Comparison of ENCODE assay signal across 8 cellular contexts in the genomic region with DNA sequence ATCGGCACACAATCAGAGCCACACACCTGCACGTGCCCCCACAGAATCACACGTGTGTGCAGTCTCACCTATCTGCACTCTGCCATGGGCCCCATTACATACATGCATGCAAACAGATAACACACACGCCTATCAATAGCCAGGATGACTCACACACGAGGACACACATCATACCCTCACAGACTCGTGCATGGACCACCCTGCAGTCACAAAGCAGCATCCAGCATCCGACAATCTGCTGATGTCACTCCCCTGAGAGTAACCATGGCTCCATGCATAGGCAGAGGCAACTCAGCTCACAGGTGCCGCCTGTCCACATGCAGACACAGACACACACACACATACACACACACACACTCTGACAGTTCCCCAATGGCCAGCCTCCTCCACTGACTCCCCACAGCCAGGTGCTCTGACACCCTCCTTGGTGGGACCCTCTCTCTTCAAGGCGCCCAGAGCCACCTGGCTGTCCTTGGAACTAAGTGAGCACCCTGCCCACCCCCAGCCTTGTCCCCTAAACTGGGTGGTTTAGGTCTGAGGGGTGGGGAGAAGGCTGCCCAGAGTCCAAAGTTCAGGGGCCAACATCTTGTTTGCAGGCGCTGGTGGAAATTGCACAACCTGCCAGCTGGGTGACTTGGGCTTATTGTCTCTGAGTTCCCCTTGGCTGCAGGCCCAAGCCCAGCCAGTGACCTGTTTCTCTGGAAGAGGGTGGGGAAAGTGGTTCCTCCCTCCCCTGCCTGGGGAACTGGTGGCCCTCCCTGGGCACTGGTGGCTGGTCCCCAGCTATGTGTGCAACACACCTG. TPM values are rescaled to one million over a fixed set of nuclear protein-coding genes. Genes with fewer than 3 reads are reported as not detected.
DNase-seq lines count a peak whose midpoint lies in the region; TF ChIP-seq lines count a peak whose summit lies in the region.

No MANE protein-coding gene starts in this region.

- H2AFZ ChIP-seq in GM23248 = no peak overlapping the region

- H3K27ac Mint-ChIP-seq in immature natural killer cell (peak overlapping the region in 2 of 6 donors; percentile 14 to 53), nephron progenitor cell (no peak overlapping the region), osteocyte (ENCODE audit: unreplicated experiment) (no peak overlapping the region)

- no peaks in the 10 kb centered on the region for H3K36me3 Mint-ChIP-seq in immature natural killer cell
- no peaks in the 10 kb centered on the region for H3K36me3 Mint-ChIP-seq in nephron progenitor cell (ENCODE audit: low read depth)
- H3K36me3 Mint-ChIP-seq in osteocyte (ENCODE audit: unreplicated experiment) = no peaks in the 10 kb centered on the region

- no peak overlapping the region for H3K4me2 ChIP-seq in GM23248 (ENCODE audit: unreplicated experiment)

- H3K9ac ChIP-seq in GM23248 = no peak overlapping the region

- H3K4me1 ChIP-seq in GM23248 (ENCODE audit: insufficient read depth) = peaks cover 4% of the 10 kb centered on the region; the same call in 1 of the 2 replicates

- H3K36me3 ChIP-seq in GM23248 (ENCODE audit: low read depth) = no peaks in the 10 kb centered on the region

- H3F3A ChIP-seq in GM23248 (ENCODE audit: insufficient read depth) = no peaks in the 10 kb centered on the region

- H3K4me1 Mint-ChIP-seq in immature natural killer cell = peaks cover 46 to 47% of the 10 kb centered on the region in 2 donors
- H3K4me1 Mint-ChIP-seq in nephron progenitor cell = peaks cover 5% of the 10 kb centered on the region
- H3K4me1 Mint-ChIP-seq in osteocyte (ENCODE audit: unreplicated experiment) = peaks cover 6% of the 10 kb centered on the region

- peak; percentile 61 for DNase-seq in GM23248
- peak; percentile 94 for DNase-seq in NOMO-1 treated with dmso at 0.1 percent for 144 hours (lab: John Stamatoyannopoulos, UW; ENCODE audit: unreplicated experiment)
- peak; percentile 65 for DNase-seq in fibroblast of villous mesenchyme (ENCODE audit: low read depth)
- peak; percentile 60 for DNase-seq in putamen (ENCODE audit: low spot score)
- no peak for DNase-seq in immature natural killer cell
- no peak for DNase-seq in NK-92 treated with Interleukin-12 subunit alpha and Interleukin-12 subunit beta, amount 100 ng/mL, for 24 hours (lab: John Stamatoyannopoulos, UW)
- DNase-seq in nephron progenitor cell = no peak
- DNase-seq in osteocyte (ENCODE audit: extremely low spot score, unreplicated experiment) = no peak

- no peaks in the 10 kb centered on the region for H3K79me2 ChIP-seq in GM23248 (ENCODE audit: insufficient read depth)

- in situ Hi-C loops in GM23248 (cut with MboI) = no loop called here

- H3K4me3 Mint-ChIP-seq in immature natural killer cell (peak overlapping the region in 1 of 5 donors; percentile 1), nephron progenitor cell (no peak overlapping the region), osteocyte (ENCODE audit: unreplicated experiment) (no peak overlapping the region)

- H3K9me3 ChIP-seq in GM23248 (ENCODE audit: low read depth) = no peaks in the 10 kb centered on the region

- no peak for TF ChIP-seq CTCF in fibroblast of villous mesenchyme (IDR thresholded peaks at IDR 0.05; ENCODE audit: insufficient read depth, low read depth, low read length)
- no peak for TF ChIP-seq CTCF in nephron progenitor cell (IDR thresholded peaks at IDR 0.05)
- TF ChIP-seq CTCF in osteocyte (IDR thresholded peaks at IDR 0.05) = no peak

- H3K27ac ChIP-seq in GM23248 = no peak overlapping the region

- H3K4me3 ChIP-seq in GM23248 = no peak overlapping the region
- H3K4me3 ChIP-seq in fibroblast of villous mesenchyme (ENCODE audit: low read depth, low read length) = no peak overlapping the region

- no peaks in the 10 kb centered on the region for H4K20me1 ChIP-seq in GM23248 (ENCODE audit: insufficient read depth)

- H3K27me3 Mint-ChIP-seq in immature natural killer cell (ENCODE audit: low read depth in 3 of 3) (peaks cover 0 to 3% (median 2%) of the 10 kb centered on the region in 3 donors), nephron progenitor cell (ENCODE audit: low read depth, poor library complexity) (peaks cover 8% of the 10 kb centered on the region), osteocyte (ENCODE audit: unreplicated experiment) (peaks cover 16% of the 10 kb centered on the region)

- H3K27me3 ChIP-seq in GM23248 (replicated peaks; ENCODE audit: insufficient read depth) = no peaks in the 10 kb centered on the region

- H3K9me2 ChIP-seq in GM23248 (ENCODE audit: insufficient read depth) = no peaks in the 10 kb centered on the region

- 68 to 74% methylated on average over 10 of the region's 10 CpGs for WGBS in GM23248 (ENCODE audit: low coverage in 1 of 2, low lambda C conversion rate in 2 of 2, missing lambda C conversion rate in 2 of 2), 2 experiments

- H3K9me3 Mint-ChIP-seq in immature natural killer cell (no peaks in the 10 kb centered on the region), nephron progenitor cell (no peaks in the 10 kb centered on the region), osteocyte (ENCODE audit: unreplicated experiment) (no peaks in the 10 kb centered on the region)

RNA-seq across cellular contexts. Expression of gene NEK6, which starts 34.6 kb away (rescaled TPM):
- 33.0 and 43.7 TPM in 2 replicates for total RNA-seq in GM23248 (2014; rRNA removed; shearing (Covaris generic))
- polyA plus RNA-seq in GM23248 (2016; fragmentation: Nextera tagmentation; extraction: Ambion mirVana) (69.6 and 69.7 TPM in 2 replicates), immature natural killer cell (10 to 100 TPM in 2 of 3 donors, 1 to 10 TPM in 1; 8.8 to 18.0 (median 13.8) TPM)
- total RNA-seq in fibroblast of villous mesenchyme (41.9 and 43.2 TPM in 2 replicates), osteocyte (111 and 115 TPM in 2 replicates)

Comparison
In these comparisons a context has a peak if more than half of its experiments do, and no peak if none do; other contexts are left out.
1. DNase-seq: peak in GM23248 (single experiment), NOMO-1 treated with dmso at 0.1 percent for 144 hours (single experiment), fibroblast of villous mesenchyme (single experiment) and putamen (single experiment); none in immature natural killer cell (0 of 3), NK-92 treated with Interleukin-12 subunit alpha and Interleukin-12 subunit beta, amount 100 ng/mL, for 24 hours (single experiment), nephron progenitor cell (single experiment) and osteocyte (single experiment).